ENCODE assay signal across 13 cellular contexts in genomic region chr2:221103930-221104329, GRCh38.
DNase-seq lines count a peak whose midpoint lies in the region; ATAC-seq, FAIRE-seq and TF ChIP-seq lines count a peak whose summit lies in the region.
"Had no signal": no experiment of that assay in that cellular context is flagged by ENCODE, and none has a peak within 500 bp of the region (broad histone marks: within the 10 kb centered on the region; RNA-seq: fewer than 3 reads in every experiment).

No MANE protein-coding gene starts in this region.

- H2AFZ ChIP-seq in smooth muscle cell (ENCODE audit: low read depth), result peak overlapping the region; percentile 88

- CTCF ChIA-PET in activated CD4-positive, alpha-beta T cell treated with anti-CD3 and anti-CD28 coated beads for 36 hours (lab: Charles Lee), result interaction anchor here (0.6 kb wide), 1 partner anchor 335 kb away, joined by 4 read pairs; no protein-coding TSS in a partner anchor

- WGBS in smooth muscle cell (ENCODE audit: low lambda C conversion rate), result 68% methylated on average over 5 of the region's 5 CpGs

- peaks cover 45% of the 10 kb centered on the region for H3K27me3 ChIP-seq in smooth muscle cell (ENCODE audit: low read depth)
- H3K27me3 ChIP-seq: BLaER1 had no signal

- peak overlapping the region; percentile 77 for H3K4me2 ChIP-seq in smooth muscle cell
- H3K4me2 ChIP-seq: BLaER1 had no signal

- peak overlapping the region; percentile 3 to 46 for H3K27ac ChIP-seq in coronary artery
- H3K27ac ChIP-seq in kidney (ENCODE audit: low read depth in 2 of 2, low read length in 2 of 2), result no peak overlapping the region
- H3K27ac ChIP-seq in smooth muscle cell (ENCODE audit: low read depth), result no peak overlapping the region
- H3K27ac ChIP-seq: BLaER1 had no signal

- no peak for FAIRE-seq in kidney (lab: Jason Lieb, UNC)
- FAIRE-seq: GM12891 had no signal

- H3K9me3 Mint-ChIP-seq in HFFc6, result no peaks in the 10 kb centered on the region
- H3K9me3 Mint-ChIP-seq in activated CD4-positive, alpha-beta T cell treated with anti-CD3 and anti-CD28 coated beads for 36 hours (ENCODE audit: low read depth), result no peaks in the 10 kb centered on the region
- H3K9me3 Mint-ChIP-seq in activated T-helper 17 cell treated with anti-CD3 and anti-CD28 coated beads, Interleukin-2, amount 50 U/mL, for 72 hours, result no peaks in the 10 kb centered on the region

- H3K36me3 ChIP-seq in kidney (ENCODE audit: control insufficient read depth in 1 of 2, insufficient read depth in 2 of 2, low read length in 2 of 2) (no peaks in the 10 kb centered on the region), smooth muscle cell (ENCODE audit: low read depth) (no peaks in the 10 kb centered on the region)
- H3K36me3 ChIP-seq: BLaER1 had no signal

- H3K9me3 ChIP-seq in kidney (ENCODE audit: control insufficient read depth in 1 of 2, low read length in 2 of 2), result no peaks in the 10 kb centered on the region
- no peaks in the 10 kb centered on the region for H3K9me3 ChIP-seq in smooth muscle cell (replicated peaks; ENCODE audit: low read depth)

- no peaks in the 10 kb centered on the region; the same call in 1 of the 2 replicates for H3K27me3 Mint-ChIP-seq in HFFc6 (ENCODE audit: insufficient read depth)
- H3K27me3 Mint-ChIP-seq in activated CD4-positive, alpha-beta T cell treated with anti-CD3 and anti-CD28 coated beads for 36 hours, result peaks cover 14% of the 10 kb centered on the region
- H3K27me3 Mint-ChIP-seq in activated T-helper 17 cell treated with anti-CD3 and anti-CD28 coated beads, Interleukin-2, amount 50 U/mL, for 72 hours, result peaks cover 5% of the 10 kb centered on the region
- H3K27me3 Mint-ChIP-seq: brain had no signal

- H4K20me1 ChIP-seq in smooth muscle cell (ENCODE audit: low read depth), result no peaks in the 10 kb centered on the region
- H4K20me1 ChIP-seq: BLaER1 had no signal

- no peaks in the 10 kb centered on the region for H3F3A ChIP-seq in smooth muscle cell (ENCODE audit: low read depth)

- no peak for TF ChIP-seq CTCF in HFFc6 (IDR thresholded peaks at IDR 0.05)
- no peak for TF ChIP-seq CTCF in coronary artery (IDR thresholded peaks at IDR 0.05)
- no peak for TF ChIP-seq CTCF in kidney (IDR thresholded peaks at IDR 0.05; ENCODE audit: borderline replicate concordance, extremely low read depth, insufficient read depth)
- no peak for TF ChIP-seq CTCF in smooth muscle cell (IDR thresholded peaks at IDR 0.05; ENCODE audit: borderline replicate concordance, insufficient read depth, poor library complexity, severe bottlenecking)

- peak overlapping the region; percentile 56 for H3K4me3 ChIP-seq in coronary artery
- no peak overlapping the region for H3K4me3 ChIP-seq in kidney (ENCODE audit: low read length in 2 of 2)
- peak overlapping the region; percentile 21 for H3K4me3 ChIP-seq in smooth muscle cell
- H3K4me3 ChIP-seq: BLaER1 had no signal

- H3K27ac Mint-ChIP-seq in HFFc6, result peak overlapping the region; percentile 70; the same call in 1 of the 2 replicates
- H3K27ac Mint-ChIP-seq in activated CD4-positive, alpha-beta T cell treated with anti-CD3 and anti-CD28 coated beads for 36 hours, result no peak overlapping the region
- no peak overlapping the region for H3K27ac Mint-ChIP-seq in activated T-helper 17 cell treated with anti-CD3 and anti-CD28 coated beads, Interleukin-2, amount 50 U/mL, for 72 hours

- POLR2A ChIA-PET in activated CD4-positive, alpha-beta T cell treated with anti-CD3 and anti-CD28 coated beads for 36 hours (lab: Charles Lee), result no interaction called here

- H3K4me1 Mint-ChIP-seq in HFFc6 (ENCODE audit: low read depth), result peaks cover 12% of the 10 kb centered on the region; the same call in 1 of the 2 replicates
- peaks cover 9% of the 10 kb centered on the region for H3K4me1 Mint-ChIP-seq in activated CD4-positive, alpha-beta T cell treated with anti-CD3 and anti-CD28 coated beads for 36 hours
- H3K4me1 Mint-ChIP-seq in activated T-helper 17 cell treated with anti-CD3 and anti-CD28 coated beads, Interleukin-2, amount 50 U/mL, for 72 hours, result peaks cover 4% of the 10 kb centered on the region

- no peak for ATAC-seq in HG02759 (IDR thresholded peaks at IDR 0.05; ENCODE audit: unreplicated experiment)
- ATAC-seq in activated CD4-positive, alpha-beta T cell treated with anti-CD3 and anti-CD28 coated beads for 36 hours, result no peak
- no peak for ATAC-seq in activated T-helper 17 cell treated with anti-CD3 and anti-CD28 coated beads, Interleukin-2, amount 50 U/mL, for 72 hours (replicated peaks)

- no peaks in the 10 kb centered on the region; the same call in 1 of the 2 replicates for H3K36me3 Mint-ChIP-seq in HFFc6 (ENCODE audit: low read depth)
- no peaks in the 10 kb centered on the region for H3K36me3 Mint-ChIP-seq in activated CD4-positive, alpha-beta T cell treated with anti-CD3 and anti-CD28 coated beads for 36 hours (ENCODE audit: low read depth)
- no peaks in the 10 kb centered on the region for H3K36me3 Mint-ChIP-seq in activated T-helper 17 cell treated with anti-CD3 and anti-CD28 coated beads, Interleukin-2, amount 50 U/mL, for 72 hours (ENCODE audit: low read depth)
- H3K36me3 Mint-ChIP-seq: brain had no signal

- no peak overlapping the region for H3K9ac ChIP-seq in kidney (ENCODE audit: low read length in 2 of 2)
- H3K9ac ChIP-seq in smooth muscle cell (ENCODE audit: low read depth), result no peak overlapping the region
- H3K9ac ChIP-seq: BLaER1 had no signal

- H3K79me2 ChIP-seq in smooth muscle cell (ENCODE audit: low read depth), result no peaks in the 10 kb centered on the region

- H3K4me1 ChIP-seq in kidney (ENCODE audit: control insufficient read depth in 1 of 2, insufficient read depth in 1 of 2, low read depth in 1 of 2, low read length in 2 of 2) (peaks cover 0 to 4% of the 10 kb centered on the region in 2 donors), smooth muscle cell (ENCODE audit: low read depth) (no peaks in the 10 kb centered on the region)
- H3K4me1 ChIP-seq: BLaER1 had no signal

- intact Hi-C loops in kidney (cut with DNase I), result no loop called here
- intact Hi-C loops in activated CD4-positive, alpha-beta T cell treated with anti-CD3 and anti-CD28 coated beads for 36 hours (cut with DNase I, micrococcal nuclease), result no loop called here

- H3K4me3 Mint-ChIP-seq in HFFc6, result peak overlapping the region; percentile 73; the same call in 1 of the 2 replicates
- H3K4me3 Mint-ChIP-seq in activated CD4-positive, alpha-beta T cell treated with anti-CD3 and anti-CD28 coated beads for 36 hours, result no peak overlapping the region
- H3K4me3 Mint-ChIP-seq in activated T-helper 17 cell treated with anti-CD3 and anti-CD28 coated beads, Interleukin-2, amount 50 U/mL, for 72 hours, result no peak overlapping the region

- DNase-seq in HFFc6 (no peak), coronary artery (ENCODE audit: low spot score) (no peak), kidney (peak; percentile 51), smooth muscle cell (lab: John Stamatoyannopoulos, UW; ENCODE audit: unreplicated experiment) (no peak), LoVo (ENCODE audit: low spot score) (no peak)
- DNase-seq in activated CD4-positive, alpha-beta T cell treated with anti-CD3 and anti-CD28 coated beads for 36 hours, result no peak
- DNase-seq: activated effector memory CD4-positive, alpha-beta T cell treated with anti-CD3 and anti-CD28 coated beads, Interleukin-2, amount 50 U/mL, for 16 hours; KBM-7 had no signal

Comparison
In these comparisons a context has a peak if more than half of its experiments do, and no peak if none do; other contexts are left out.
1. H3K27ac ChIP-seq: peak in coronary artery (2 of 2); none in kidney (0 of 2) and smooth muscle cell (single experiment).
2. H3K4me3 ChIP-seq: peak in coronary artery (single experiment) and smooth muscle cell (single experiment); none in kidney (0 of 2).